20 cellular contexts compared by ENCODE assay signal in the genomic region with DNA sequence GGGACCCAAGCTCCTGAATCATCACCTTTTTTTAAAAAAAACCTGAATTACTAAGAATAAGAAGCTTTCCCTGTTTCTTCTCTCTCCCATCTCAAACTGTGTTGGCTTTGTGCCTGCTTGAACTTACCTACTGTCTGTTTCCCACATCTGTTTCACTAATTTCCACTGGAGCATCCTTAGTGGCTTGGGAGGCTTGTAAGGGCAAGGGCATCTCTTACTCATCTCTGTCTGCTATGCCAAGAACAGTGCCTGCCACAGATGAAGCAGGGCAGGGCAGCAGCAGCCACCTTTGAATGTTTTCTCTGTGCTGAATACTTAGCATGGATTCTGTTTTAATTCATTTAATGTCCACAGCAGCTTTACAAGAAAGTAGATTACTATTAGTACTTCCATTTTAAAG. TPM values are rescaled to one million over a fixed set of nuclear protein-coding genes. Genes with fewer than 3 reads are reported as not detected.
DNase-seq lines count a peak whose midpoint lies in the region; ATAC-seq, FAIRE-seq and TF ChIP-seq lines count a peak whose summit lies in the region.
"Had no signal": no experiment of that assay in that cellular context is flagged by ENCODE, and none has a peak within 500 bp of the region (broad histone marks: within the 10 kb centered on the region; RNA-seq: fewer than 3 reads in every experiment).

No MANE protein-coding gene starts in this region.

- H3K4me1 Mint-ChIP-seq in CD4-positive, alpha-beta T cell (ENCODE audit: low read depth), result peaks cover 89% of the 10 kb centered on the region
- peaks cover 34% of the 10 kb centered on the region for H3K4me1 Mint-ChIP-seq in activated T-helper 2 cell treated with anti-CD3 and anti-CD28 coated beads, Interferon-gamma antibody, Interleukin-2, Interleukin-4, amounts not matched to agents 10 μg/mL and 5 μg/mL and 100 μg/mL, durations not matched to agents 14 hours and 24 hours and 36 hours (ENCODE audit: low read depth)
- peaks cover 26 to 66% (median 47%) of the 10 kb centered on the region in 3 donors for H3K4me1 Mint-ChIP-seq in naive B cell

- peaks cover 62% of the 10 kb centered on the region for H3K36me3 Mint-ChIP-seq in CD4-positive, alpha-beta T cell (ENCODE audit: low read depth)
- H3K36me3 Mint-ChIP-seq in activated T-helper 2 cell treated with anti-CD3 and anti-CD28 coated beads, Interferon-gamma antibody, Interleukin-2, Interleukin-4, amounts not matched to agents 10 μg/mL and 5 μg/mL and 100 μg/mL, durations not matched to agents 14 hours and 24 hours and 36 hours (ENCODE audit: low read depth), result peaks cover 57% of the 10 kb centered on the region
- peaks cover 0 to 23% of the 10 kb centered on the region in 2 donors for H3K36me3 Mint-ChIP-seq in naive B cell

- intact Hi-C loops in CD4-positive, alpha-beta T cell (cut with DNase I, micrococcal nuclease), result loop anchor here (5.0 kb wide), 2 partner anchors 36 to 41 kb away; partner anchors contain the start of gene SNRK (in 1 of the 2)
- intact Hi-C loops in activated T-helper 2 cell treated with anti-CD3 and anti-CD28 coated beads, Interferon-gamma antibody, Interleukin-2, Interleukin-4, amounts not matched to agents 10 μg/mL and 5 μg/mL and 100 μg/mL, durations not matched to agents 14 hours and 24 hours and 36 hours (cut with micrococcal nuclease), result loop anchor here (5.0 kb wide), 1 partner anchor 41 kb away; the partner anchor contains the start of gene SNRK
- intact Hi-C loops in posterior vena cava (cut with DNase I), result no loop called here

- POLR2A ChIA-PET in CD4-positive, alpha-beta T cell (lab: Charles Lee), result interaction anchor here (0.7 to 4.6 kb wide), 6 partner anchors 10 to 152 kb away, joined by 3 to 27 read pairs (median 3); no protein-coding TSS in a partner anchor

- CTCF ChIA-PET in CD4-positive, alpha-beta T cell (lab: Charles Lee), result no interaction called here

- no peaks in the 10 kb centered on the region for H3K27me3 Mint-ChIP-seq in CD4-positive, alpha-beta T cell
- H3K27me3 Mint-ChIP-seq in activated T-helper 2 cell treated with anti-CD3 and anti-CD28 coated beads, Interferon-gamma antibody, Interleukin-2, Interleukin-4, amounts not matched to agents 10 μg/mL and 5 μg/mL and 100 μg/mL, durations not matched to agents 14 hours and 24 hours and 36 hours (ENCODE audit: low read depth), result no peaks in the 10 kb centered on the region
- H3K27me3 Mint-ChIP-seq in naive B cell, result no peaks in the 10 kb centered on the region

- no peaks in the 10 kb centered on the region for H3K9me3 ChIP-seq in CD4-positive, alpha-beta T cell (ENCODE audit: control insufficient read depth, low read length)
- H3K9me3 ChIP-seq: body of pancreas, upper lobe of left lung had no signal

- FAIRE-seq in D721Med (lab: Jason Lieb, UNC), result no peak

- DNase-seq in DMS 273 (lab: John Stamatoyannopoulos, UW; ENCODE audit: unreplicated experiment) (peak; percentile 2), DMS 273 treated with DMSO at 0.1 percent for 48 hours (lab: John Stamatoyannopoulos, UW) (no peak), naive B cell (no peak), NCI-H1105 (lab: John Stamatoyannopoulos, UW) (no peak), posterior vena cava (ENCODE audit: low spot score) (no peak), D721Med (ENCODE audit: insufficient read length, low spot score) (no peak)
- DNase-seq in CD4-positive, alpha-beta T cell, result no peak
- DNase-seq in activated T-helper 2 cell treated with anti-CD3 and anti-CD28 coated beads, Interferon-gamma antibody, Interleukin-2, Interleukin-4, amounts not matched to agents 10 μg/mL and 5 μg/mL and 100 μg/mL, durations not matched to agents 14 hours and 24 hours and 36 hours (ENCODE audit: low spot score), result no peak
- DNase-seq: body of pancreas; DMS79; NCI-H1048; NCI-H2081 treated with DMSO at 0.1 percent for 48 hours; NCI-H69; retina; stimulated activated CD4-positive, alpha-beta T cell treated with anti-CD3 and anti-CD28 coated beads, Interleukin-15, amount 100 ng/mL, for 24 hours; stimulated activated naive CD8-positive, alpha-beta T cell treated with anti-CD3 and anti-CD28 coated beads, Interleukin-15, Interleukin-2, amounts not matched to agents 100 U/mL and 50 U/mL, for 24 hours; upper lobe of left lung had no signal

- H3K9me3 Mint-ChIP-seq in CD4-positive, alpha-beta T cell, result no peaks in the 10 kb centered on the region
- peaks cover 4% of the 10 kb centered on the region for H3K9me3 Mint-ChIP-seq in activated T-helper 2 cell treated with anti-CD3 and anti-CD28 coated beads, Interferon-gamma antibody, Interleukin-2, Interleukin-4, amounts not matched to agents 10 μg/mL and 5 μg/mL and 100 μg/mL, durations not matched to agents 14 hours and 24 hours and 36 hours
- no peaks in the 10 kb centered on the region for H3K9me3 Mint-ChIP-seq in naive B cell

- no peak overlapping the region for H3K27ac ChIP-seq in CD4-positive, alpha-beta T cell (ENCODE audit: low read depth, low read length)
- H3K27ac ChIP-seq: 22Rv1; BLaER1 treated with 17β-estradiol and CSF1 and Interleukin-3, amounts not matched to agents 10 nM and 100 nM; body of pancreas had no signal

- peak overlapping the region; percentile 66 for H3K27ac Mint-ChIP-seq in CD4-positive, alpha-beta T cell
- H3K27ac Mint-ChIP-seq in activated T-helper 2 cell treated with anti-CD3 and anti-CD28 coated beads, Interferon-gamma antibody, Interleukin-2, Interleukin-4, amounts not matched to agents 10 μg/mL and 5 μg/mL and 100 μg/mL, durations not matched to agents 14 hours and 24 hours and 36 hours, result peak overlapping the region; percentile 14
- peak overlapping the region in 4 of 6 donors; percentile 5 to 86 (median 62) for H3K27ac Mint-ChIP-seq in naive B cell

- no peak overlapping the region for H3K4me3 Mint-ChIP-seq in CD4-positive, alpha-beta T cell
- H3K4me3 Mint-ChIP-seq in activated T-helper 2 cell treated with anti-CD3 and anti-CD28 coated beads, Interferon-gamma antibody, Interleukin-2, Interleukin-4, amounts not matched to agents 10 μg/mL and 5 μg/mL and 100 μg/mL, durations not matched to agents 14 hours and 24 hours and 36 hours (ENCODE audit: low read depth), result no peak overlapping the region
- H3K4me3 Mint-ChIP-seq in naive B cell, result peak overlapping the region in 1 of 8 donors; percentile 77

- no peak for TF ChIP-seq CTCF in CD4-positive, alpha-beta T cell (IDR thresholded peaks at IDR 0.05)
- no peak for TF ChIP-seq CTCF in D721Med (IDR thresholded peaks at IDR 0.05; ENCODE audit: insufficient read depth, missing control alignments)

- ATAC-seq in CD4-positive, alpha-beta T cell (ENCODE audit: poor library complexity), result no peak
- ATAC-seq in naive B cell (ENCODE audit: low read depth in 2 of 2), result no peak
- ATAC-seq: body of pancreas; Panc1; stimulated activated naive CD8-positive, alpha-beta T cell treated with anti-CD3 and anti-CD28 coated beads, Interleukin-15, Interleukin-2, amounts not matched to agents 100 U/mL and 50 U/mL, for 24 hours had no signal

- H3K27me3 ChIP-seq in CD4-positive, alpha-beta T cell (ENCODE audit: control insufficient read depth, insufficient read depth, low read length), result no peaks in the 10 kb centered on the region
- H3K27me3 ChIP-seq: BLaER1 treated with 17β-estradiol and CSF1 and Interleukin-3, amounts not matched to agents 10 nM and 100 nM; body of pancreas; upper lobe of left lung had no signal

RNA-seq across cellular contexts. Expression of gene SNRK, which starts 42.3 kb away (rescaled TPM):
- total RNA-seq in CD4-positive, alpha-beta T cell, result 100 to 1,000 TPM; 215 to 217 TPM
- total RNA-seq in activated T-helper 2 cell treated with anti-CD3 and anti-CD28 coated beads, Interferon-gamma antibody, Interleukin-2, Interleukin-4, amounts not matched to agents 10 μg/mL and 5 μg/mL and 100 μg/mL, durations not matched to agents 14 hours and 24 hours and 36 hours, result 28.0 and 28.7 TPM in 2 replicates
- 10 to 100 TPM; 14.3 to 52.3 (median 38.0) TPM for polyA plus RNA-seq in naive B cell (ENCODE audit: low read depth in 6 of 6)
- total RNA-seq in posterior vena cava, result 10 to 100 TPM; 34.8 to 49.3 TPM

Comparison
In these comparisons a context has a peak if more than half of its experiments do, and no peak if none do; other contexts are left out.
1. H3K27ac Mint-ChIP-seq: peak in every context shown above with its lines; median percentile 66 in CD4-positive, alpha-beta T cell; 62 in naive B cell; 14 in activated T-helper 2 cell treated with anti-CD3 and anti-CD28 coated beads, Interferon-gamma antibody, Interleukin-2, Interleukin-4, amounts not matched to agents 10 μg/mL and 5 μg/mL and 100 μg/mL, durations not matched to agents 14 hours and 24 hours and 36 hours.
2. intact Hi-C loops: an anchor here in CD4-positive, alpha-beta T cell (5.0 kb wide) and activated T-helper 2 cell treated with anti-CD3 and anti-CD28 coated beads, Interferon-gamma antibody, Interleukin-2, Interleukin-4, amounts not matched to agents 10 μg/mL and 5 μg/mL and 100 μg/mL, durations not matched to agents 14 hours and 24 hours and 36 hours (5.0 kb wide); none called in posterior vena cava.